ENCODE assay signal across 8 cellular contexts in the genomic region with DNA sequence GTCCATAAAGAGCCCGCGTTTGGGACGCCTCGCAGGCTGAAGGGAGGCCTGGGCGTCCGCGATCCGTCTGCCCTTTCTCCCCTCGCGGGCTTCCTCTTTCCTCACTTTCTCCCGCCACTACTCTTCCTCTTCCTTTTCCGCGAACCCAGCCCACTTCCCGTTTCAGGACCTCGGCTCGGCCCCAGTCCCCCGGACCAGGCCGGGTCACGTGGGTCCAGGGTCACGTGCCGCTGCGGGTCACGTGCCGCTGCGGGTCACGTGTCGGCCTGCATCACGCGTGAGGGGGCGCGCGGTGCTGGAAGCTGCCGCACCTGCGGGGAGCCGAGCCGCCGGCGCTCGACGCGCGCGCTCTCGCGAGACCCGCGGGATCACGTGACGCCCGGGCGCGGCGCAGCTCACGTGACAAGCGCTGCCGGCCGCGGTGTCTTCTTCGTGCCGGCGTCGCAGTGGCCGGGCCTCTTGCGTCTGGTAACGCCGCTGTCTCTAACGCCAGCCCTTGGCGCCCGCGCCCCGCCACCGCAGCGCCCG. TPM values are rescaled to one million over a fixed set of nuclear protein-coding genes. Genes with fewer than 3 reads are reported as not detected.
A peak's percentile ranks its signal among the peaks of the same experiment; 100 is the strongest.
DNase-seq lines count a peak whose midpoint lies in the region; ATAC-seq and TF ChIP-seq lines count a peak whose summit lies in the region.

A gene with protein sequence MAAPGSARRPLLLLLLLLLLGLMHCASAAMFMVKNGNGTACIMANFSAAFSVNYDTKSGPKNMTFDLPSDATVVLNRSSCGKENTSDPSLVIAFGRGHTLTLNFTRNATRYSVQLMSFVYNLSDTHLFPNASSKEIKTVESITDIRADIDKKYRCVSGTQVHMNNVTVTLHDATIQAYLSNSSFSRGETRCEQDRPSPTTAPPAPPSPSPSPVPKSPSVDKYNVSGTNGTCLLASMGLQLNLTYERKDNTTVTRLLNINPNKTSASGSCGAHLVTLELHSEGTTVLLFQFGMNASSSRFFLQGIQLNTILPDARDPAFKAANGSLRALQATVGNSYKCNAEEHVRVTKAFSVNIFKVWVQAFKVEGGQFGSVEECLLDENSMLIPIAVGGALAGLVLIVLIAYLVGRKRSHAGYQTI (plus strand): TSS at position 398 of the 528 bp plus-strand sequence. CDS start 196 bp downstream, outside the sequence.

- no peak for TF ChIP-seq CTCF in omental fat pad (IDR thresholded peaks at IDR 0.05)

- peak within 1 kb of the TSS; percentile 95 for H3K4me3 Mint-ChIP-seq in activated naive CD8-positive, alpha-beta T cell

- H3K27ac Mint-ChIP-seq in activated naive CD8-positive, alpha-beta T cell = peak within 1 kb of the TSS; percentile 100

- H3K27me3 Mint-ChIP-seq in activated naive CD8-positive, alpha-beta T cell = peaks cover 12% of the 10 kb centered on the region

- ATAC-seq in HG02642 (IDR thresholded peaks at IDR 0.05; ENCODE audit: poor library complexity, unreplicated experiment) (peak; percentile 83), omental fat pad (ENCODE audit: low FRiP score) (peak; percentile 91)

- peaks cover 40% of the 10 kb centered on the region for H3K4me1 Mint-ChIP-seq in activated naive CD8-positive, alpha-beta T cell (ENCODE audit: low read depth)

- TF ChIP-seq POLR2A in GM10847 (IDR thresholded peaks at IDR 0.05; ENCODE audit: extremely low read depth, insufficient read length) = peak; percentile 60

- DNase-seq in NCI-H1105 treated with DMSO at 0.1 percent for 48 hours (lab: John Stamatoyannopoulos, UW) (peak; percentile 98), SKM-1 treated with dmso at 0.1 percent for 144 hours (lab: John Stamatoyannopoulos, UW; ENCODE audit: unreplicated experiment) (peak; percentile 96), glomerular visceral epithelial cell (ENCODE audit: extremely low spot score) (peak; percentile 98), omental fat pad (ENCODE audit: low spot score) (peak; percentile 100)

- H3K9me3 Mint-ChIP-seq in activated naive CD8-positive, alpha-beta T cell (ENCODE audit: low read depth) = no peaks in the 10 kb centered on the region

- peak within 1 kb of the TSS; percentile 85 for H3K27ac ChIP-seq in temporal lobe (ENCODE audit: low read depth, low read length)

- H3K36me3 Mint-ChIP-seq in activated naive CD8-positive, alpha-beta T cell = peaks cover 5% of the 10 kb centered on the region

RNA-seq across cellular contexts. Expression of the gene that starts here (rescaled TPM):
- total RNA-seq in omental fat pad (100 to 1,000 TPM in 2 of 4 donors, 10 to 100 TPM in 2; 91.0 to 132 (median 106) TPM), temporal lobe (37.9 TPM)

Comparison
In these comparisons a context has a peak if more than half of its experiments do, and no peak if none do; other contexts are left out.
1. Peak in every context shown above with its lines: DNase-seq, ATAC-seq and H3K27ac ChIP-seq.